ENCODE assay signal across 1 cellular context in the genomic region with DNA sequence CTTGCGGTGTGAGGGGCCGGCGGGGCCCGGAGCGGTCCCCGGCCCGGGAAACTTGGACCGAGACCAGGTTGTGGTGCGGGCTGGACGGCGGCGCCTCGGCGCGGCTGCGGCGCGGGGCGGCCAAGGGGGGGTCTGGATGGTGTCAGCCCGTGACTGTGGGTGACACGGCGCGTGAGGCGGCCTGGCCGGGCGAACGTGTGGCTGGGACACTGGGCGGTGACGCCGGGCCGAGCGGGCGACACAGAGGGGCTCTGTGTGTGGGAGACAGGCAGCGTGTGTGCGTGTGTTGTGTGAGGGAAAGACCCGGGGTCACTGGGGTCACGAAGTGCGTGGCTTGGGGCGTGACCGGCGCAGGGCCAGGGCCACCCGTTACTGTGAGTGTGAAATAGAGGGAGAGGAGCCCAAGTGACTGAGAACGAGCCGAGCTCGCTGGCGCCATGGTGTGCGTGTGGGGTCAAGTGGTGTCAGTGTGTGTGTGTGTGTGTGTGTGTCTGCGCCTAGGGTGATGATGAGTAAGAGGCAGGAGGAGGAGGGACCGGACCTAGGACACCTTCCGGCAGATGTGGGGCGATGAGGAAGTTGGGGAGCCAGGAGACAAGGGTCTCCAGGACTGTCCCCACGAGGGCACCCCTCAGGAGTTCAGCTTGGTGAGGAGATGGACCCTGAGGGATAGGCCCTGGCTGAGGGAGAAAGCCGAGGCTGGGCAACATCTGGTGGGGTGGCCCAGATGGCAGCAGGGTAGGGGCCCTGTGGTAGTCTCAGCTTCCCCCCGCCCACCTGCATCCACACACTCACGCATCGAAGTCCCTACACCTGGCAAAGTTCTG.
TF ChIP-seq lines count a peak whose summit lies in the region.

No MANE protein-coding gene starts in this region.

TF ChIP-seq in HEK293, 187 proteins besides CTCF, POLR2A, EP300 and RAD21 (continued from another document and continues in another):
- TF ChIP-seq, protein P1, sequence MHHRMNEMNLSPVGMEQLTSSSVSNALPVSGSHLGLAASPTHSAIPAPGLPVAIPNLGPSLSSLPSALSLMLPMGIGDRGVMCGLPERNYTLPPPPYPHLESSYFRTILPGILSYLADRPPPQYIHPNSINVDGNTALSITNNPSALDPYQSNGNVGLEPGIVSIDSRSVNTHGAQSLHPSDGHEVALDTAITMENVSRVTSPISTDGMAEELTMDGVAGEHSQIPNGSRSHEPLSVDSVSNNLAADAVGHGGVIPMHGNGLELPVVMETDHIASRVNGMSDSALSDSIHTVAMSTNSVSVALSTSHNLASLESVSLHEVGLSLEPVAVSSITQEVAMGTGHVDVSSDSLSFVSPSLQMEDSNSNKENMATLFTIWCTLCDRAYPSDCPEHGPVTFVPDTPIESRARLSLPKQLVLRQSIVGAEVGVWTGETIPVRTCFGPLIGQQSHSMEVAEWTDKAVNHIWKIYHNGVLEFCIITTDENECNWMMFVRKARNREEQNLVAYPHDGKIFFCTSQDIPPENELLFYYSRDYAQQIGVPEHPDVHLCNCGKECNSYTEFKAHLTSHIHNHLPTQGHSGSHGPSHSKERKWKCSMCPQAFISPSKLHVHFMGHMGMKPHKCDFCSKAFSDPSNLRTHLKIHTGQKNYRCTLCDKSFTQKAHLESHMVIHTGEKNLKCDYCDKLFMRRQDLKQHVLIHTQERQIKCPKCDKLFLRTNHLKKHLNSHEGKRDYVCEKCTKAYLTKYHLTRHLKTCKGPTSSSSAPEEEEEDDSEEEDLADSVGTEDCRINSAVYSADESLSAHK (tag by site-specific recombination; IDR thresholded peaks at IDR 0.05): no peak; the same call in 1 of the 2 replicates
- no peak for TF ChIP-seq ZNF274 (IDR thresholded peaks at IDR 0.05; ENCODE audit: low read length)
- no peak for TF ChIP-seq ZNF274 (tag by site-specific recombination; IDR thresholded peaks at IDR 0.05; ENCODE audit: borderline replicate concordance)
- TF ChIP-seq ZNF626 (tag by site-specific recombination; IDR thresholded peaks at IDR 0.05): no peak
- peak; percentile 94 for TF ChIP-seq ZBTB7A (tag by site-specific recombination; IDR thresholded peaks at IDR 0.05; ENCODE audit: low read depth)
- TF ChIP-seq ZBTB21 (tag by site-specific recombination; IDR thresholded peaks at IDR 0.05): peak; percentile 39; the same call in 1 of the 2 replicates
- no peak for TF ChIP-seq ZNF560 (tag by site-specific recombination; IDR thresholded peaks at IDR 0.05; ENCODE audit: borderline replicate concordance)
- TF ChIP-seq, protein P2, sequence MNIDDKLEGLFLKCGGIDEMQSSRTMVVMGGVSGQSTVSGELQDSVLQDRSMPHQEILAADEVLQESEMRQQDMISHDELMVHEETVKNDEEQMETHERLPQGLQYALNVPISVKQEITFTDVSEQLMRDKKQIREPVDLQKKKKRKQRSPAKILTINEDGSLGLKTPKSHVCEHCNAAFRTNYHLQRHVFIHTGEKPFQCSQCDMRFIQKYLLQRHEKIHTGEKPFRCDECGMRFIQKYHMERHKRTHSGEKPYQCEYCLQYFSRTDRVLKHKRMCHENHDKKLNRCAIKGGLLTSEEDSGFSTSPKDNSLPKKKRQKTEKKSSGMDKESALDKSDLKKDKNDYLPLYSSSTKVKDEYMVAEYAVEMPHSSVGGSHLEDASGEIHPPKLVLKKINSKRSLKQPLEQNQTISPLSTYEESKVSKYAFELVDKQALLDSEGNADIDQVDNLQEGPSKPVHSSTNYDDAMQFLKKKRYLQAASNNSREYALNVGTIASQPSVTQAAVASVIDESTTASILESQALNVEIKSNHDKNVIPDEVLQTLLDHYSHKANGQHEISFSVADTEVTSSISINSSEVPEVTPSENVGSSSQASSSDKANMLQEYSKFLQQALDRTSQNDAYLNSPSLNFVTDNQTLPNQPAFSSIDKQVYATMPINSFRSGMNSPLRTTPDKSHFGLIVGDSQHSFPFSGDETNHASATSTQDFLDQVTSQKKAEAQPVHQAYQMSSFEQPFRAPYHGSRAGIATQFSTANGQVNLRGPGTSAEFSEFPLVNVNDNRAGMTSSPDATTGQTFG (tag by site-specific recombination; IDR thresholded peaks at IDR 0.05; ENCODE audit: borderline replicate concordance): no peak
- TF ChIP-seq, protein P3, sequence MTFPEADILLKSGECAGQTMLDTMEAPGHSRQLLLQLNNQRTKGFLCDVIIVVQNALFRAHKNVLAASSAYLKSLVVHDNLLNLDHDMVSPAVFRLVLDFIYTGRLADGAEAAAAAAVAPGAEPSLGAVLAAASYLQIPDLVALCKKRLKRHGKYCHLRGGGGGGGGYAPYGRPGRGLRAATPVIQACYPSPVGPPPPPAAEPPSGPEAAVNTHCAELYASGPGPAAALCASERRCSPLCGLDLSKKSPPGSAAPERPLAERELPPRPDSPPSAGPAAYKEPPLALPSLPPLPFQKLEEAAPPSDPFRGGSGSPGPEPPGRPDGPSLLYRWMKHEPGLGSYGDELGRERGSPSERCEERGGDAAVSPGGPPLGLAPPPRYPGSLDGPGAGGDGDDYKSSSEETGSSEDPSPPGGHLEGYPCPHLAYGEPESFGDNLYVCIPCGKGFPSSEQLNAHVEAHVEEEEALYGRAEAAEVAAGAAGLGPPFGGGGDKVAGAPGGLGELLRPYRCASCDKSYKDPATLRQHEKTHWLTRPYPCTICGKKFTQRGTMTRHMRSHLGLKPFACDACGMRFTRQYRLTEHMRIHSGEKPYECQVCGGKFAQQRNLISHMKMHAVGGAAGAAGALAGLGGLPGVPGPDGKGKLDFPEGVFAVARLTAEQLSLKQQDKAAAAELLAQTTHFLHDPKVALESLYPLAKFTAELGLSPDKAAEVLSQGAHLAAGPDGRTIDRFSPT (tag by site-specific recombination; IDR thresholded peaks at IDR 0.05): peak; percentile 97
- TF ChIP-seq EGR2 (tag by site-specific recombination; IDR thresholded peaks at IDR 0.05; ENCODE audit: low read depth): peak; percentile 66
- no peak for TF ChIP-seq ZNF175 (tag by site-specific recombination; IDR thresholded peaks at IDR 0.05)
- TF ChIP-seq ZNF248 (tag by site-specific recombination; IDR thresholded peaks at IDR 0.05): 0 out of 2 replicates have a peak, but pooled peaks have one; percentile 56
- TF ChIP-seq, protein P4, sequence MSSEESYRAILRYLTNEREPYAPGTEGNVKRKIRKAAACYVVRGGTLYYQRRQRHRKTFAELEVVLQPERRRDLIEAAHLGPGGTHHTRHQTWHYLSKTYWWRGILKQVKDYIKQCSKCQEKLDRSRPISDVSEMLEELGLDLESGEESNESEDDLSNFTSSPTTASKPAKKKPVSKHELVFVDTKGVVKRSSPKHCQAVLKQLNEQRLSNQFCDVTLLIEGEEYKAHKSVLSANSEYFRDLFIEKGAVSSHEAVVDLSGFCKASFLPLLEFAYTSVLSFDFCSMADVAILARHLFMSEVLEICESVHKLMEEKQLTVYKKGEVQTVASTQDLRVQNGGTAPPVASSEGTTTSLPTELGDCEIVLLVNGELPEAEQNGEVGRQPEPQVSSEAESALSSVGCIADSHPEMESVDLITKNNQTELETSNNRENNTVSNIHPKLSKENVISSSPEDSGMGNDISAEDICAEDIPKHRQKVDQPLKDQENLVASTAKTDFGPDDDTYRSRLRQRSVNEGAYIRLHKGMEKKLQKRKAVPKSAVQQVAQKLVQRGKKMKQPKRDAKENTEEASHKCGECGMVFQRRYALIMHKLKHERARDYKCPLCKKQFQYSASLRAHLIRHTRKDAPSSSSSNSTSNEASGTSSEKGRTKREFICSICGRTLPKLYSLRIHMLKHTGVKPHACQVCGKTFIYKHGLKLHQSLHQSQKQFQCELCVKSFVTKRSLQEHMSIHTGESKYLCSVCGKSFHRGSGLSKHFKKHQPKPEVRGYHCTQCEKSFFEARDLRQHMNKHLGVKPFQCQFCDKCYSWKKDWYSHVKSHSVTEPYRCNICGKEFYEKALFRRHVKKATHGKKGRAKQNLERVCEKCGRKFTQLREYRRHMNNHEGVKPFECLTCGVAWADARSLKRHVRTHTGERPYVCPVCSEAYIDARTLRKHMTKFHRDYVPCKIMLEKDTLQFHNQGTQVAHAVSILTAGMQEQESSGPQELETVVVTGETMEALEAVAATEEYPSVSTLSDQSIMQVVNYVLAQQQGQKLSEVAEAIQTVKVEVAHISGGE (tag by site-specific recombination; conservative IDR thresholded peaks at IDR 0.05; ENCODE audit: low read depth): peak; percentile 59
- no peak for TF ChIP-seq ZNF302 (tag by site-specific recombination; IDR thresholded peaks at IDR 0.05; ENCODE audit: low read depth)
- TF ChIP-seq IKZF3 (tag by site-specific recombination; IDR thresholded peaks at IDR 0.05): no peak
- no peak for TF ChIP-seq ZNF214 (tag by site-specific recombination; IDR thresholded peaks at IDR 0.05; ENCODE audit: borderline replicate concordance)
- no peak for TF ChIP-seq ZNF112 (tag by site-specific recombination; IDR thresholded peaks at IDR 0.05)
- no peak for TF ChIP-seq ZNF354C (tag by site-specific recombination; IDR thresholded peaks at IDR 0.05; ENCODE audit: borderline replicate concordance, low read depth)
- peak; percentile 87 for TF ChIP-seq ZFP37 (tag by site-specific recombination; IDR thresholded peaks at IDR 0.05)
- no peak for TF ChIP-seq ZNF138 (tag by site-specific recombination; IDR thresholded peaks at IDR 0.05; ENCODE audit: borderline replicate concordance)
- TF ChIP-seq, protein P5, sequence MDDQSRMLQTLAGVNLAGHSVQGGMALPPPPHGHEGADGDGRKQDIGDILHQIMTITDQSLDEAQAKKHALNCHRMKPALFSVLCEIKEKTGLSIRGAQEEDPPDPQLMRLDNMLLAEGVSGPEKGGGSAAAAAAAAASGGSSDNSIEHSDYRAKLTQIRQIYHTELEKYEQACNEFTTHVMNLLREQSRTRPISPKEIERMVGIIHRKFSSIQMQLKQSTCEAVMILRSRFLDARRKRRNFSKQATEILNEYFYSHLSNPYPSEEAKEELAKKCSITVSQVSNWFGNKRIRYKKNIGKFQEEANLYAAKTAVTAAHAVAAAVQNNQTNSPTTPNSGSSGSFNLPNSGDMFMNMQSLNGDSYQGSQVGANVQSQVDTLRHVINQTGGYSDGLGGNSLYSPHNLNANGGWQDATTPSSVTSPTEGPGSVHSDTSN (CRISPR knock-in tag; IDR thresholded peaks at IDR 0.05): no peak
- TF ChIP-seq ZNF664 (tag by site-specific recombination; IDR thresholded peaks at IDR 0.05): no peak
- TF ChIP-seq ZNF610 (tag by site-specific recombination; IDR thresholded peaks at IDR 0.05; ENCODE audit: borderline replicate concordance): no peak
- no peak for TF ChIP-seq ZNF677 (tag by site-specific recombination; IDR thresholded peaks at IDR 0.05)
- TF ChIP-seq ZNF501 (tag by site-specific recombination; IDR thresholded peaks at IDR 0.05): peak; percentile 84; the same call in 1 of the 2 replicates
- TF ChIP-seq BCL11B (tag by site-specific recombination; IDR thresholded peaks at IDR 0.05; ENCODE audit: low read depth): peak; percentile 97
- TF ChIP-seq KLF8 (tag by site-specific recombination; IDR thresholded peaks at IDR 0.05): peak; percentile 53; the same call in 1 of the 2 replicates
- peak; percentile 22; the same call in 1 of the 2 replicates for TF ChIP-seq ZNF423 (tag by site-specific recombination; IDR thresholded peaks at IDR 0.05)
- TF ChIP-seq, protein P6, sequence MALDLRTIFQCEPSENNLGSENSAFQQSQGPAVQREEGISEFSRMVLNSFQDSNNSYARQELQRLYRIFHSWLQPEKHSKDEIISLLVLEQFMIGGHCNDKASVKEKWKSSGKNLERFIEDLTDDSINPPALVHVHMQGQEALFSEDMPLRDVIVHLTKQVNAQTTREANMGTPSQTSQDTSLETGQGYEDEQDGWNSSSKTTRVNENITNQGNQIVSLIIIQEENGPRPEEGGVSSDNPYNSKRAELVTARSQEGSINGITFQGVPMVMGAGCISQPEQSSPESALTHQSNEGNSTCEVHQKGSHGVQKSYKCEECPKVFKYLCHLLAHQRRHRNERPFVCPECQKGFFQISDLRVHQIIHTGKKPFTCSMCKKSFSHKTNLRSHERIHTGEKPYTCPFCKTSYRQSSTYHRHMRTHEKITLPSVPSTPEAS (tag by site-specific recombination; IDR thresholded peaks at IDR 0.05): peak; percentile 99
- TF ChIP-seq, protein P7, sequence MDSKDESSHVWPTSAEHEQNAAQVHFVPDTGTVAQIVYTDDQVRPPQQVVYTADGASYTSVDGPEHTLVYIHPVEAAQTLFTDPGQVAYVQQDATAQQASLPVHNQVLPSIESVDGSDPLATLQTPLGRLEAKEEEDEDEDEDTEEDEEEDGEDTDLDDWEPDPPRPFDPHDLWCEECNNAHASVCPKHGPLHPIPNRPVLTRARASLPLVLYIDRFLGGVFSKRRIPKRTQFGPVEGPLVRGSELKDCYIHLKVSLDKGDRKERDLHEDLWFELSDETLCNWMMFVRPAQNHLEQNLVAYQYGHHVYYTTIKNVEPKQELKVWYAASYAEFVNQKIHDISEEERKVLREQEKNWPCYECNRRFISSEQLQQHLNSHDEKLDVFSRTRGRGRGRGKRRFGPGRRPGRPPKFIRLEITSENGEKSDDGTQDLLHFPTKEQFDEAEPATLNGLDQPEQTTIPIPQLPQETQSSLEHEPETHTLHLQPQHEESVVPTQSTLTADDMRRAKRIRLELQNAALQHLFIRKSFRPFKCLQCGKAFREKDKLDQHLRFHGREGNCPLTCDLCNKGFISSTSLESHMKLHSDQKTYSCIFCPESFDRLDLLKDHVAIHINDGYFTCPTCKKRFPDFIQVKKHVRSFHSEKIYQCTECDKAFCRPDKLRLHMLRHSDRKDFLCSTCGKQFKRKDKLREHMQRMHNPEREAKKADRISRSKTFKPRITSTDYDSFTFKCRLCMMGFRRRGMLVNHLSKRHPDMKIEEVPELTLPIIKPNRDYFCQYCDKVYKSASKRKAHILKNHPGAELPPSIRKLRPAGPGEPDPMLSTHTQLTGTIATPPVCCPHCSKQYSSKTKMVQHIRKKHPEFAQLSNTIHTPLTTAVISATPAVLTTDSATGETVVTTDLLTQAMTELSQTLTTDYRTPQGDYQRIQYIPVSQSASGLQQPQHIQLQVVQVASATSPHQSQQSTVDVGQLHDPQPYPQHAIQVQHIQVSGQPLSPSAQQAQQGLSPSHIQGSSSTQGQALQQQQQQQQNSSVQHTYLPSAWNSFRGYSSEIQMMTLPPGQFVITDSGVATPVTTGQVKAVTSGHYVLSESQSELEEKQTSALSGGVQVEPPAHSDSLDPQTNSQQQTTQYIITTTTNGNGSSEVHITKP (tag by site-specific recombination; IDR thresholded peaks at IDR 0.05): 0 out of 2 replicates have a peak, but pooled peaks have one; percentile 48
- no peak for TF ChIP-seq ZNF558 (tag by site-specific recombination; IDR thresholded peaks at IDR 0.05)
- no peak for TF ChIP-seq ZNF777 (tag by site-specific recombination; IDR thresholded peaks at IDR 0.05; ENCODE audit: borderline replicate concordance)
- TF ChIP-seq ZNF660 (tag by site-specific recombination; IDR thresholded peaks at IDR 0.05): no peak
- TF ChIP-seq ZNF146 (tag by site-specific recombination; IDR thresholded peaks at IDR 0.05): peak; percentile 21; the same call in 1 of the 2 replicates
- TF ChIP-seq, protein P8, sequence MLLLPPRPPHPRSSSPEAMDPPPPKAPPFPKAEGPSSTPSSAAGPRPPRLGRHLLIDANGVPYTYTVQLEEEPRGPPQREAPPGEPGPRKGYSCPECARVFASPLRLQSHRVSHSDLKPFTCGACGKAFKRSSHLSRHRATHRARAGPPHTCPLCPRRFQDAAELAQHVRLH (tag by site-specific recombination; IDR thresholded peaks at IDR 0.05): peak; percentile 32; the same call in 1 of the 2 replicates
- TF ChIP-seq ZNF514 (tag by site-specific recombination; IDR thresholded peaks at IDR 0.05): no peak
- TF ChIP-seq, protein P9, sequence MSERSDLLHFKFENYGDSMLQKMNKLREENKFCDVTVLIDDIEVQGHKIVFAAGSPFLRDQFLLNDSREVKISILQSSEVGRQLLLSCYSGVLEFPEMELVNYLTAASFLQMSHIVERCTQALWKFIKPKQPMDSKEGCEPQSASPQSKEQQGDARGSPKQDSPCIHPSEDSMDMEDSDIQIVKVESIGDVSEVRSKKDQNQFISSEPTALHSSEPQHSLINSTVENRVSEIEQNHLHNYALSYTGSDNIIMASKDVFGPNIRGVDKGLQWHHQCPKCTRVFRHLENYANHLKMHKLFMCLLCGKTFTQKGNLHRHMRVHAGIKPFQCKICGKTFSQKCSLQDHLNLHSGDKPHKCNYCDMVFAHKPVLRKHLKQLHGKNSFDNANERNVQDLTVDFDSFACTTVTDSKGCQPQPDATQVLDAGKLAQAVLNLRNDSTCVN (tag by site-specific recombination; optimal IDR thresholded peaks at IDR 0.05): peak; percentile 72
